In the genomic region with DNA sequence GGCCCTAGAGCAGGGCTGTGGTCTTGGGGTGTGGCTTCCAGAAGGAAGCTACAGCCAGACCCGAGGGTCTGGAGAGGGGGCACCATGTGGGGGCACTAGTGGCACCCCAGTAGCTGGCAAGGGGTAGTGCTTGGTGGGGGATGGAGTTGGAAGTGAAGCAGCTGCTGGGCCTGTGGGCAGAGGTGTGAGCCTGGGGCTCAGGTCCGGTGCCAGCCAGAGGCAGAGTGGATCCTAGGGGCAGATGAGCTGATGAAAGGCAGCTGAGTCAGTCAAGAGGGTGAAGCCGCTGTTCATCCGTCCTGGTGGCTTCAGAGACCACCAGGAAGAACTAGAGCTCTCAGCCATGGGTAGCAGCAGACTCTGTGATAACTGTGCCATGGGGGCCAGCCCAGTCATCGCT, we compare ENCODE assay signal across 20 cellular contexts.
"Had no signal": no experiment of that assay in that cellular context is flagged by ENCODE, and none has a peak within 500 bp of the region (broad histone marks: within the 10 kb centered on the region; RNA-seq: fewer than 3 reads in every experiment).

No MANE protein-coding gene starts in this region.

- H3K4me1 ChIP-seq: uterus had no signal

- H3K9me3 Mint-ChIP-seq: naive B cell, nephron had no signal

- FAIRE-seq: frontal cortex had no signal

- H3K4me3 Mint-ChIP-seq: nephron had no signal

- H3K36me3 ChIP-seq: heart left ventricle, ovary, upper lobe of left lung, uterus had no signal

- H3K36me3 Mint-ChIP-seq: naive B cell had no signal

- H3K9me3 ChIP-seq: heart left ventricle, ovary, tibial artery, upper lobe of left lung, uterus had no signal

- H3K27ac ChIP-seq: dorsolateral prefrontal cortex, heart left ventricle, ovary, tibial artery, upper lobe of left lung, uterus had no signal

- H3K27me3 ChIP-seq: dorsolateral prefrontal cortex, heart left ventricle, ovary, tibial artery, upper lobe of left lung, uterus had no signal

- DNase-seq: cortex of kidney; effector CD8-positive, alpha-beta T cell; hippocampal formation; left colon; mesendoderm; naive B cell; stimulated activated CD4-positive, alpha-beta T cell treated with anti-CD3 and anti-CD28 coated beads, Interleukin-15, amount 100 ng/mL, for 24 hours; stimulated activated CD4-positive, alpha-beta T cell treated with anti-CD3 and anti-CD28 coated beads, Interleukin-1b, Interleukin-23, amount 100 ng/mL, for 48 hours; stimulated activated CD4-positive, alpha-beta T cell treated with anti-CD3 and anti-CD28 coated beads, Interleukin-4, amount 100 ng/mL, for 24 hours; stimulated activated naive CD4-positive, alpha-beta T cell treated with Interleukin-2 at 50 U/mL for 16 hours had no signal

- H3K4me3 ChIP-seq: dorsolateral prefrontal cortex, heart left ventricle, lung, ovary, tibial artery, upper lobe of left lung, uterus had no signal

- H3K27ac Mint-ChIP-seq: naive B cell, nephron, progenitor cell of endocrine pancreas had no signal
